9 cellular contexts compared by ENCODE assay signal in the genomic region with DNA sequence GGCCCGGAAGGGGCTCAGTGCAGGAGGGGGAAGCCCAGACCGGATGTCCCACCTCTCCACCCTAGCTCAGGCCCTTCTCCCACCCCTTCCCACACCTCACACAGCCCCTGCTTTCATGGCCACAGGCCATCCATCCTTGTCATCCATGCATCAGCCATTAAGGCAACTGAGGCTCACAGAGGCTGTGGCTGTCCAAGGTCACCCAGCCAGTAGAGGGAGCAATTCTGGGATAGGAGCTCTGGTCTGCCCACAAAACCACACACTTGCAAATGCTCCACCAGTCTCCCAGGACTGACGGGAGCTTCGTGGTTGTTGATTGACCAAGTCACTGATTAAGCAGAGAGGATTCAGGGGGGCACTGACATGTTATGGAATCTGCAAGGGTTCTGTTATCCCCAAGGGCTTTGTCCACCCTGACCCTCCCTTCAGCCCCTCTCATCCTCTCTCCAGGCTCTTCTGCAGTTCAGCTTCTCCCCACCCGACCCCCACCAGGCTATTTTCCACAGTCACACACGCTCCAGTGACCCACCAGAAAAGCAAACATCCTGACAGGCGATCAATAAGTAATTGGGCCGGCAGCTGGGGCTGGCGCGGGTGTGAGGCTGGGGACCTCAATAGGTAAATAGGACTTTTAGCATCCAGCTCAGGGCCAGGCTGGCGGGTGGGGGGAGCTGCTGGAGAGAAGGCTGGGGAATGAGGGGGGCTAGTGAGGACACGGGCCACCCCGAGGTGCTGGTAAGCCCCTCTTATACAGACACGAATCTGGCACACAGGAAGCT. TPM values are rescaled to one million over a fixed set of nuclear protein-coding genes. Genes with fewer than 3 reads are reported as not detected.
DNase-seq lines count a peak whose midpoint lies in the region; ATAC-seq and TF ChIP-seq lines count a peak whose summit lies in the region.
"Had no signal": no experiment of that assay in that cellular context is flagged by ENCODE, and none has a peak within 500 bp of the region (broad histone marks: within the 10 kb centered on the region; RNA-seq: fewer than 3 reads in every experiment).

No MANE protein-coding gene starts in this region.

- H3K4me3 ChIP-seq in WERI-Rb-1 (ENCODE audit: low read depth, low read length) = no peak overlapping the region
- H3K4me3 ChIP-seq in right lobe of liver = no peak overlapping the region

- no peaks in the 10 kb centered on the region for H3K4me1 ChIP-seq in right lobe of liver

- DNase-seq in EL = peak; percentile 23
- peak; percentile 97 for DNase-seq in HuH-7 (ENCODE audit: low spot score)
- peak; percentile 45 for DNase-seq in WERI-Rb-1
- no peak for DNase-seq in right lobe of liver
- DNase-seq in stimulated activated naive CD4-positive, alpha-beta T cell (lab: John Stamatoyannopoulos, UW) = no peak
- DNase-seq in mesenteric fat pad (ENCODE audit: low spot score) = no peak
- DNase-seq in stimulated activated CD4-positive, alpha-beta T cell treated with anti-CD3 and anti-CD28 coated beads, Interleukin-12 subunit alpha, Interleukin-12 subunit beta, amount 100 ng/mL, for 4 hours = no peak

- H3K9me3 Mint-ChIP-seq in activated T-helper 17 cell treated with anti-CD3 and anti-CD28 coated beads, Interleukin-2, amount 50 U/mL, for 72 hours = no peaks in the 10 kb centered on the region

- peaks cover 4% of the 10 kb centered on the region for H3K27me3 Mint-ChIP-seq in activated T-helper 17 cell treated with anti-CD3 and anti-CD28 coated beads, Interleukin-2, amount 50 U/mL, for 72 hours

- H3K4me3 Mint-ChIP-seq in activated T-helper 17 cell treated with anti-CD3 and anti-CD28 coated beads, Interleukin-2, amount 50 U/mL, for 72 hours = no peak overlapping the region

- no peak overlapping the region for H3K27ac ChIP-seq in WERI-Rb-1
- H3K27ac ChIP-seq in right lobe of liver = no peak overlapping the region

- TF ChIP-seq CTCF in WERI-Rb-1 (IDR thresholded peaks at IDR 0.05; ENCODE audit: low read depth, low read length) = peak; percentile 66
- TF ChIP-seq CTCF in right lobe of liver (IDR thresholded peaks at IDR 0.05) = peak; percentile 23 to 52 (median 28)

- H3K9me3 ChIP-seq in WERI-Rb-1 (ENCODE audit: severe bottlenecking) = no peaks in the 10 kb centered on the region
- H3K9me3 ChIP-seq in right lobe of liver = no peaks in the 10 kb centered on the region

- TF ChIP-seq POLR2A in right lobe of liver (IDR thresholded peaks at IDR 0.05) = no peak

- H3K27ac Mint-ChIP-seq in activated T-helper 17 cell treated with anti-CD3 and anti-CD28 coated beads, Interleukin-2, amount 50 U/mL, for 72 hours = no peak overlapping the region

- H3K4me1 Mint-ChIP-seq in activated T-helper 17 cell treated with anti-CD3 and anti-CD28 coated beads, Interleukin-2, amount 50 U/mL, for 72 hours = no peaks in the 10 kb centered on the region

- H3K36me3 ChIP-seq in WERI-Rb-1 (no peaks in the 10 kb centered on the region), right lobe of liver (no peaks in the 10 kb centered on the region)

- intact Hi-C loops in right lobe of liver (cut with DNase I) = no loop called here

- ATAC-seq in right lobe of liver = peak; percentile 8 to 66 (median 50)
- ATAC-seq in activated T-helper 17 cell treated with anti-CD3 and anti-CD28 coated beads, Interleukin-2, amount 50 U/mL, for 72 hours (replicated peaks) = no peak

- WGBS in right lobe of liver (ENCODE audit: insufficient coverage, low coverage, low lambda C conversion rate, missing lambda C conversion rate) = 36% methylated on average over 10 of the region's 14 CpGs

- H3K36me3 Mint-ChIP-seq in activated T-helper 17 cell treated with anti-CD3 and anti-CD28 coated beads, Interleukin-2, amount 50 U/mL, for 72 hours (ENCODE audit: low read depth) = no peaks in the 10 kb centered on the region

- H3K27me3 ChIP-seq in WERI-Rb-1 (ENCODE audit: insufficient read depth, low read depth, severe bottlenecking) = no peaks in the 10 kb centered on the region
- no peaks in the 10 kb centered on the region for H3K27me3 ChIP-seq in right lobe of liver

RNA-seq across cellular contexts. Expression of gene LINGO1, which starts 15.0 kb away (rescaled TPM):
- total RNA-seq in right lobe of liver (1 to 10 TPM in 1 of 6 experiments, under 1 TPM in 5; 0.31 to 1.2 (median 0.39) TPM), mesenteric fat pad (1.6 TPM)
- total RNA-seq in activated T-helper 17 cell treated with anti-CD3 and anti-CD28 coated beads, Interleukin-2, amount 50 U/mL, for 72 hours = not detected
- total RNA-seq: M059J had no signal

Comparison
In these comparisons a context has a peak if more than half of its experiments do, and no peak if none do; other contexts are left out.
1. DNase-seq: peak in EL (single experiment), HuH-7 (single experiment) and WERI-Rb-1 (single experiment); none in right lobe of liver (0 of 3), stimulated activated naive CD4-positive, alpha-beta T cell (0 of 6), mesenteric fat pad (single experiment) and stimulated activated CD4-positive, alpha-beta T cell treated with anti-CD3 and anti-CD28 coated beads, Interleukin-12 subunit alpha, Interleukin-12 subunit beta, amount 100 ng/mL, for 4 hours (single experiment).